Comparison of ENCODE assay signal across 8 cellular contexts in the genomic region with DNA sequence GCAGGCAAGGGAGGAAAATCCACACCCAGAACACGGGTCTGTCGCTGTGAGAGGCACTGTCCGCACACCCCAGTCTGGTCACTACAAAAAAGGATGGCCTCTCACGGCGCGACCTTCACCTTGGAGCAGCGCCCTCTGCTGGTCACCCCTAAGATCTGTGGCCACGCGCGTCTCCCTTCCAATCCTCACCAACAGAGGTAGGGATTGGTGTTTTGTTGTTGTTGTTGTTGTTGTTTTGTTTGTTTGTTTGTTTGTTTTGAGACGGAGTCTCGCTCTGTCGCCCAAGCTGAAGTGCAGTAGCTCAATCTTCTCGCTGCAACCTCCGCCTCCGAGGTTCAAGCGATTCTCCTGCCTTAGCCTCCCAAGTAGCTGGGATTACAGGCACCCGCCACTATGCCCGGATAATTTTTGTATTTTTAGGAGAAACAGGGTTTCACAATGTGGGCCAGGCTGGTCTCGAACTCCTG. TPM values are rescaled to one million over a fixed set of nuclear protein-coding genes. Genes with fewer than 3 reads are reported as not detected.
DNase-seq lines count a peak whose midpoint lies in the region; ATAC-seq and TF ChIP-seq lines count a peak whose summit lies in the region.

No MANE protein-coding gene starts in this region.

- H3K27me3 ChIP-seq in DOHH2 (ENCODE audit: control insufficient read depth, low read length) = 0 out of 2 replicates have a peak, but pooled peaks cover 2% of the 10 kb centered on the region
- no peaks in the 10 kb centered on the region for H3K27me3 ChIP-seq in ascending aorta

- H3K27ac Mint-ChIP-seq in T-helper 1 cell treated with Interleukin-12 subunit alpha and Interleukin-12 subunit beta and Interleukin-4 antibody, amounts not matched to agents 30 μg/mL and 1 μg/mL, for 36 hours = no peak overlapping the region

- H3K36me3 ChIP-seq in DOHH2 (ENCODE audit: control insufficient read depth, low read length) = no peaks in the 10 kb centered on the region
- no peaks in the 10 kb centered on the region for H3K36me3 ChIP-seq in ascending aorta

- H3K9me3 ChIP-seq in DOHH2 (ENCODE audit: control insufficient read depth, insufficient read depth, low read length) (no peaks in the 10 kb centered on the region), ascending aorta (no peaks in the 10 kb centered on the region)

- peaks cover 4% of the 10 kb centered on the region for H3K27me3 Mint-ChIP-seq in T-helper 1 cell treated with Interleukin-12 subunit alpha and Interleukin-12 subunit beta and Interleukin-4 antibody, amounts not matched to agents 30 μg/mL and 1 μg/mL, for 36 hours (ENCODE audit: low read depth)

- H3K4me1 ChIP-seq in DOHH2 (ENCODE audit: control insufficient read depth, low read length) = 0 out of 2 replicates have a peak, but pooled peaks cover 3% of the 10 kb centered on the region
- no peaks in the 10 kb centered on the region for H3K4me1 ChIP-seq in ascending aorta

- H3K27ac ChIP-seq in DOHH2 (ENCODE audit: low read depth, low read length) (no peak overlapping the region), ascending aorta (no peak overlapping the region)

- H3K4me3 ChIP-seq in DOHH2 (ENCODE audit: low read length) (peak overlapping the region; percentile 79), ascending aorta (no peak overlapping the region)

- no peaks in the 10 kb centered on the region for H3K9me3 Mint-ChIP-seq in T-helper 1 cell treated with Interleukin-12 subunit alpha and Interleukin-12 subunit beta and Interleukin-4 antibody, amounts not matched to agents 30 μg/mL and 1 μg/mL, for 36 hours

- H3K9me2 ChIP-seq in DOHH2 (replicated peaks; ENCODE audit: control insufficient read depth, low read length) = no peaks in the 10 kb centered on the region

- ATAC-seq in HG03354 (IDR thresholded peaks at IDR 0.05; ENCODE audit: poor library complexity, severe bottlenecking, unreplicated experiment) (peak; percentile 71), GM19463 (IDR thresholded peaks at IDR 0.05; ENCODE audit: unreplicated experiment) (no peak)

- DNase-seq in ascending aorta (ENCODE audit: low spot score in 2 of 2) (no peak), inferior parietal cortex (ENCODE audit: extremely low spot score) (peak; percentile 27), DMS79 treated with DMSO at 0.1 percent for 48 hours (lab: John Stamatoyannopoulos, UW) (no peak)
- DNase-seq in stimulated activated CD4-positive, alpha-beta T cell treated with anti-CD3 and anti-CD28 coated beads, Interleukin-4, amount 100 ng/mL, for 1 hour = peak; percentile 66

- peaks cover 5% of the 10 kb centered on the region for H3K4me1 Mint-ChIP-seq in T-helper 1 cell treated with Interleukin-12 subunit alpha and Interleukin-12 subunit beta and Interleukin-4 antibody, amounts not matched to agents 30 μg/mL and 1 μg/mL, for 36 hours (ENCODE audit: low read depth)

- peak; percentile 92 for TF ChIP-seq CTCF in DOHH2 (IDR thresholded peaks at IDR 0.05; ENCODE audit: low read depth, low read length, poor library complexity, severe bottlenecking)
- TF ChIP-seq CTCF in ascending aorta (IDR thresholded peaks at IDR 0.05) = peak; percentile 26 to 53 (median 35)

- H3K79me2 ChIP-seq in DOHH2 (ENCODE audit: control insufficient read depth, low read length) = no peaks in the 10 kb centered on the region

- H3K36me3 Mint-ChIP-seq in T-helper 1 cell treated with Interleukin-12 subunit alpha and Interleukin-12 subunit beta and Interleukin-4 antibody, amounts not matched to agents 30 μg/mL and 1 μg/mL, for 36 hours (ENCODE audit: low read depth) = no peaks in the 10 kb centered on the region

- H4K20me1 ChIP-seq in DOHH2 (ENCODE audit: control insufficient read depth, insufficient read depth, low read depth, low read length) = no peaks in the 10 kb centered on the region

- peak overlapping the region; percentile 55 for H3K4me3 Mint-ChIP-seq in T-helper 1 cell treated with Interleukin-12 subunit alpha and Interleukin-12 subunit beta and Interleukin-4 antibody, amounts not matched to agents 30 μg/mL and 1 μg/mL, for 36 hours

- peak overlapping the region; percentile 81 for H3K4me2 ChIP-seq in DOHH2 (ENCODE audit: low read length)

- no peaks in the 10 kb centered on the region for H3F3A ChIP-seq in DOHH2 (ENCODE audit: control insufficient read depth, insufficient read depth)

- intact Hi-C loops in ascending aorta (cut with DNase I) = loop anchor here (10.0 kb wide), 1 partner anchor 46 kb away; no protein-coding TSS in a partner anchor

RNA-seq across cellular contexts. Expression of a gene that starts 15.0 kb away (rescaled TPM):
- total RNA-seq in ascending aorta = 3.2 TPM

RNA-seq across cellular contexts. Expression of a gene that starts 24.3 kb away (rescaled TPM):
- total RNA-seq in ascending aorta = 11.6 TPM

Comparison
In these comparisons a context has a peak if more than half of its experiments do, and no peak if none do; other contexts are left out.
1. DNase-seq: peak in inferior parietal cortex (single experiment) and stimulated activated CD4-positive, alpha-beta T cell treated with anti-CD3 and anti-CD28 coated beads, Interleukin-4, amount 100 ng/mL, for 1 hour (single experiment); none in ascending aorta (0 of 2) and DMS79 treated with DMSO at 0.1 percent for 48 hours (single experiment).